In the genomic region with DNA sequence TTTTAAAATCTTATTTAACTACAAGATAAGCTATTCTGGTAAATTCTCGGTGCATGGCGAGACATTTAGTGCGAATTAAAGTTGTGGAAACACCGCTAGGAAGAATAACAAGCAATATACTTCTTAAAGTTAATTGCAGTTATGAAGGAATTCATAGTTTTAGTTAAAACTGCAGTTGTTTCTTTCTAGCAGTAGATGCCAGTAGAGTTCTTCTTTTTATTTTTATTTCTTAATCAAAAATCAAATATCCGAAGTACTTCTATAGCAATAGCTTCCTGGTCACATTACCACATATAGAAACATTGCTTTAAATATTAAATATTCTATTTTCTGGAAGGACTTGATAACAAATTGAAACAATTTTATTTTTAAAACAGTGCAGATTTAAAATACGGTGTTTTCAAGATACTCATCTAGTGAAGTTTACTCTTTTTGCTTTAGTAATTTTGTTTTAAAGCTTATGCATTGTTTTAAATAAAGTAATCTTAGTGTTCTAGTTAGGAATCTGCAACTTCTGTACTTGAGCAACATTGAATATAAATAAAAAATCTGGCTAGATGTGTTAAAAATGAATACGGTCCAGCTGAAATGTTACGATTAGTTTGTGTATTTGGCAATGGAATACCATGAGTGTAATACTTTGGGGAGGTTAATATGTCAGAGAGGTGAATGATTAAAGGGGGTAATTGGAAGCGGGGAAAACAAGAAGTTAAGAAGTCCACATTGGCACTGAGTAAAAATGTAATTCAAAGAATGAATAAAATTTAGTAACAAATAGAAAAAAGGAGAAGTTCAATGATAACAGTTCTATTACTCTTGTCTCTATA, we compare ENCODE assay signal across 10 cellular contexts. TPM values are rescaled to one million over a fixed set of nuclear protein-coding genes. Genes with fewer than 3 reads are reported as not detected.
DNase-seq lines count a peak whose midpoint lies in the region; TF ChIP-seq lines count a peak whose summit lies in the region.
"Had no signal": no experiment of that assay in that cellular context is flagged by ENCODE, and none has a peak within 500 bp of the region (broad histone marks: within the 10 kb centered on the region; RNA-seq: fewer than 3 reads in every experiment).

No MANE protein-coding gene starts in this region.

- no peak overlapping the region for H3K9ac ChIP-seq in endodermal cell (ENCODE audit: extremely low read depth, low read length, poor library complexity, severe bottlenecking)

- no peaks in the 10 kb centered on the region for H3K27me3 Mint-ChIP-seq in endodermal cell (ENCODE audit: insufficient read depth)
- H3K27me3 Mint-ChIP-seq: CD8-positive, alpha-beta memory T cell had no signal

- no peak for TF ChIP-seq POLR2A in sigmoid colon (IDR thresholded peaks at IDR 0.05)
- no peak for TF ChIP-seq POLR2A in ovary (IDR thresholded peaks at IDR 0.05)

- H3K27me3 ChIP-seq in endodermal cell (ENCODE audit: control insufficient read depth, insufficient read depth, low read length, poor library complexity, severe bottlenecking) (no peaks in the 10 kb centered on the region), sigmoid colon (no peaks in the 10 kb centered on the region), ovary (no peaks in the 10 kb centered on the region)

- H3K4me1 Mint-ChIP-seq in endodermal cell: peaks cover 6% of the 10 kb centered on the region

- H3K27ac ChIP-seq in endodermal cell (ENCODE audit: low read depth, low read length) (no peak overlapping the region), sigmoid colon (no peak overlapping the region), ovary (no peak overlapping the region)

- H3K9me3 Mint-ChIP-seq in endodermal cell: peaks cover 6% of the 10 kb centered on the region

- TF ChIP-seq EP300 in sigmoid colon (IDR thresholded peaks at IDR 0.05): no peak
- no peak for TF ChIP-seq EP300 in ovary (IDR thresholded peaks at IDR 0.05)

- H3K4me3 Mint-ChIP-seq in endodermal cell: no peak overlapping the region
- H3K4me3 Mint-ChIP-seq: CD8-positive, alpha-beta memory T cell had no signal

- H3K36me3 ChIP-seq in endodermal cell (ENCODE audit: control insufficient read depth, insufficient read depth, low read length) (no peaks in the 10 kb centered on the region), sigmoid colon (no peaks in the 10 kb centered on the region), ovary (no peaks in the 10 kb centered on the region)

- H3K4me1 ChIP-seq in endodermal cell (ENCODE audit: control insufficient read depth, insufficient read depth, low read length) (no peaks in the 10 kb centered on the region), sigmoid colon (no peaks in the 10 kb centered on the region), ovary (ENCODE audit: insufficient read depth) (no peaks in the 10 kb centered on the region)

- H3K36me3 Mint-ChIP-seq in endodermal cell (ENCODE audit: low read depth): no peaks in the 10 kb centered on the region

- WGBS in endodermal cell (ENCODE audit: insufficient coverage in 1 of 2, insufficient read length in 1 of 2), 2 experiments: 92 to 94% methylated on average over 3 to 9 of the region's 9 CpGs
- WGBS in sigmoid colon, 2 donors: 24 to 61% methylated on average over 9 of the region's 9 CpGs
- WGBS in ovary, 3 donors: 22 to 34% (median 25%) methylated on average over 9 of the region's 9 CpGs

- H3K9me3 ChIP-seq in endodermal cell (ENCODE audit: control insufficient read depth, low read length) (peaks cover 6% of the 10 kb centered on the region), sigmoid colon (peaks cover 0 to 4% (median 0%) of the 10 kb centered on the region in 4 donors), ovary (no peaks in the 10 kb centered on the region)

- H3K4me3 ChIP-seq in endodermal cell (ENCODE audit: low read length): no peak overlapping the region
- H3K4me3 ChIP-seq in sigmoid colon: no peak overlapping the region
- no peak overlapping the region for H3K4me3 ChIP-seq in ovary

- DNase-seq in NCI-H1105 treated with DMSO at 0.1 percent for 48 hours (lab: John Stamatoyannopoulos, UW) (peak; percentile 18), NCI-H1105 (lab: John Stamatoyannopoulos, UW) (no peak), NCI-H2227 treated with DMSO at 0.1 percent for 48 hours (lab: John Stamatoyannopoulos, UW) (peak; percentile 26), endodermal cell (no peak), sigmoid colon (no peak), ovary (no peak), NK-92 (lab: John Stamatoyannopoulos, UW; ENCODE audit: unreplicated experiment) (no peak)
- no peak for DNase-seq in activated CD4-positive, CD25-positive, alpha-beta regulatory T cell (lab: John Stamatoyannopoulos, UW)
- DNase-seq: NCI-H187 had no signal

- H3K27ac Mint-ChIP-seq in endodermal cell: no peak overlapping the region

- peak; percentile 62 for TF ChIP-seq CTCF in endodermal cell (conservative IDR thresholded peaks at IDR 0.05)
- peak in 3 of 4 experiments; percentile 28 to 33 (median 32) for TF ChIP-seq CTCF in sigmoid colon (IDR thresholded peaks at IDR 0.05)
- TF ChIP-seq CTCF in ovary (IDR thresholded peaks at IDR 0.05): peak in 1 of 3 donors; percentile 27

- intact Hi-C loops in sigmoid colon (cut with DNase I): loop anchor here (5.0 kb wide), 1 partner anchor 291 kb away; no protein-coding TSS in a partner anchor
- intact Hi-C loops in ovary (cut with DNase I): loop anchor here in 2 of 4 donors (10.0 kb wide), 2 partner anchors 613 to 623 kb away; no protein-coding TSS in a partner anchor

RNA-seq across cellular contexts. Expression of a gene that starts 2.7 kb away (rescaled TPM):
- total RNA-seq in endodermal cell (10 to 100 TPM; 19.8 to 36.1 TPM), sigmoid colon (10 to 100 TPM; 48.3 to 58.7 (median 53.2) TPM), ovary (10 to 100 TPM; 11.7 to 41.9 (median 32.0) TPM)
- 25.6 TPM for polyA plus RNA-seq in endodermal cell (2013, experiment 1 of 2)
- 27.9 TPM for polyA plus RNA-seq in endodermal cell (2013, experiment 2 of 2)
- polyA plus RNA-seq in sigmoid colon (10 to 100 TPM; 35.5 to 67.9 (median 66.8) TPM), ovary (10 to 100 TPM; 10.3 to 26.1 TPM)

Comparison
In these comparisons a context has a peak if more than half of its experiments do, and no peak if none do; other contexts are left out.
1. DNase-seq: peak in NCI-H1105 treated with DMSO at 0.1 percent for 48 hours (single experiment) and NCI-H2227 treated with DMSO at 0.1 percent for 48 hours (single experiment); none in NCI-H1105 (single experiment), endodermal cell (single experiment), sigmoid colon (single experiment), activated CD4-positive, CD25-positive, alpha-beta regulatory T cell (0 of 4), ovary (0 of 5) and NK-92 (single experiment).